ENCODE assay signal across 8 cellular contexts in genomic region chr2:43343573-43344304, GRCh38.
A peak's percentile ranks its signal among the peaks of the same experiment; 100 is the strongest.
DNase-seq lines count a peak whose midpoint lies in the region; ATAC-seq and TF ChIP-seq lines count a peak whose summit lies in the region.
"Had no signal": no experiment of that assay in that cellular context is flagged by ENCODE, and none has a peak within 500 bp of the region (broad histone marks: within the 10 kb centered on the region; RNA-seq: fewer than 3 reads in every experiment).

No MANE protein-coding gene starts in this region.

- intact Hi-C loops in PC-3 (cut with micrococcal nuclease): loop anchor here (5.0 kb wide), 1 partner anchor 51 kb away; no protein-coding TSS in a partner anchor

- no peak overlapping the region for H3K56ac ChIP-seq in mesendoderm (ENCODE audit: low read length)

- CTCF ChIA-PET in PC-3 (lab: Charles Lee): no interaction called here
- CTCF ChIA-PET in activated CD8-positive, alpha-beta T cell treated with anti-CD3 and anti-CD28 coated beads, Interleukin-2, amount 10 ng/mL, durations not matched to agents 7 days and 5 days (lab: Charles Lee): no interaction called here
- CTCF ChIA-PET in activated CD4-positive, alpha-beta T cell treated with anti-CD3 and anti-CD28 coated beads, Interleukin-2, amount 10 ng/mL, durations not matched to agents 7 days and 5 days (lab: Charles Lee): no interaction called here

- no peak overlapping the region for H4K8ac ChIP-seq in mesendoderm (ENCODE audit: low read depth, low read length)

- H3K4me2 ChIP-seq in PC-3 (ENCODE audit: low read length): no peak overlapping the region
- H3K4me2 ChIP-seq in mesendoderm (ENCODE audit: low read length): no peak overlapping the region

- H3F3A ChIP-seq in PC-3 (ENCODE audit: low read length, unreplicated experiment): peaks cover 5% of the 10 kb centered on the region

- WGBS in mesendoderm (ENCODE audit: extremely low coverage, insufficient coverage, low lambda C conversion rate): no CpG with 5 or more reads among the region's 5 CpGs
- 52 to 57% methylated on average over 5 of the region's 5 CpGs for WGBS in upper lobe of left lung, 2 donors

- no peak overlapping the region for H3K18ac ChIP-seq in mesendoderm (ENCODE audit: low read length)

- H3K9me2 ChIP-seq in PC-3 (replicated peaks; ENCODE audit: low read length): no peaks in the 10 kb centered on the region

- H4K5ac ChIP-seq in mesendoderm (ENCODE audit: low read length): no peak overlapping the region

- H2BK5ac ChIP-seq in mesendoderm (ENCODE audit: low read length): no peak overlapping the region

- H3K9me3 Mint-ChIP-seq in activated CD8-positive, alpha-beta T cell treated with anti-CD3 and anti-CD28 coated beads, Interleukin-2, amount 10 ng/mL, durations not matched to agents 7 days and 5 days (ENCODE audit: insufficient read depth): no peaks in the 10 kb centered on the region
- H3K9me3 Mint-ChIP-seq in activated CD4-positive, alpha-beta T cell treated with anti-CD3 and anti-CD28 coated beads, Interleukin-2, amount 10 ng/mL, durations not matched to agents 7 days and 5 days: no peaks in the 10 kb centered on the region
- H3K9me3 Mint-ChIP-seq: activated naive CD4-positive, alpha-beta T cell treated with anti-CD3 and anti-CD28 coated beads for 36 hours had no signal

- no peaks in the 10 kb centered on the region for H3K36me3 ChIP-seq in PC-3 (ENCODE audit: low read depth, low read length)
- no peaks in the 10 kb centered on the region for H3K36me3 ChIP-seq in mesendoderm (ENCODE audit: control insufficient read depth, insufficient read depth, low read length)
- no peaks in the 10 kb centered on the region for H3K36me3 ChIP-seq in upper lobe of left lung

- no peak overlapping the region for H2AK5ac ChIP-seq in mesendoderm (ENCODE audit: low read length)

- no peaks in the 10 kb centered on the region for H4K20me1 ChIP-seq in PC-3 (ENCODE audit: low read length)

- TF ChIP-seq EP300 in upper lobe of left lung (IDR thresholded peaks at IDR 0.05): no peak

- H3K79me2 ChIP-seq in PC-3 (ENCODE audit: low read length): no peaks in the 10 kb centered on the region
- no peaks in the 10 kb centered on the region for H3K79me2 ChIP-seq in mesendoderm (ENCODE audit: control insufficient read depth, insufficient read depth, low read length)

- no peak overlapping the region for H2BK120ac ChIP-seq in mesendoderm (ENCODE audit: low read depth, low read length)

- no peak overlapping the region for H3K4me3 Mint-ChIP-seq in activated CD8-positive, alpha-beta T cell treated with anti-CD3 and anti-CD28 coated beads, Interleukin-2, amount 10 ng/mL, durations not matched to agents 7 days and 5 days
- no peak overlapping the region for H3K4me3 Mint-ChIP-seq in activated CD4-positive, alpha-beta T cell treated with anti-CD3 and anti-CD28 coated beads, Interleukin-2, amount 10 ng/mL, durations not matched to agents 7 days and 5 days
- H3K4me3 Mint-ChIP-seq: activated naive CD4-positive, alpha-beta T cell treated with anti-CD3 and anti-CD28 coated beads for 36 hours had no signal

- H3K9ac ChIP-seq in PC-3 (ENCODE audit: low read length) (no peak overlapping the region), mesendoderm (ENCODE audit: low read length) (no peak overlapping the region)

- H3K27me3 ChIP-seq in PC-3 (ENCODE audit: low read length) (no peaks in the 10 kb centered on the region), mesendoderm (ENCODE audit: insufficient read depth, low read length, poor library complexity) (no peaks in the 10 kb centered on the region), upper lobe of left lung (no peaks in the 10 kb centered on the region)

- H3K36me3 Mint-ChIP-seq in activated CD8-positive, alpha-beta T cell treated with anti-CD3 and anti-CD28 coated beads, Interleukin-2, amount 10 ng/mL, durations not matched to agents 7 days and 5 days (ENCODE audit: low read depth): peaks cover 4% of the 10 kb centered on the region
- peaks cover 2% of the 10 kb centered on the region for H3K36me3 Mint-ChIP-seq in activated CD4-positive, alpha-beta T cell treated with anti-CD3 and anti-CD28 coated beads, Interleukin-2, amount 10 ng/mL, durations not matched to agents 7 days and 5 days (ENCODE audit: low read depth)

- H3K4me1 ChIP-seq in PC-3 (ENCODE audit: insufficient read depth, low read length) (peaks cover 23% of the 10 kb centered on the region), mesendoderm (ENCODE audit: control insufficient read depth, low read depth, low read length) (peaks cover 20% of the 10 kb centered on the region), upper lobe of left lung (peaks cover 28 to 39% (median 36%) of the 10 kb centered on the region in 4 donors)

- POLR2A ChIA-PET in PC-3 (lab: Charles Lee; ENCODE audit: unreplicated experiment): no interaction called here
- POLR2A ChIA-PET in activated CD8-positive, alpha-beta T cell treated with anti-CD3 and anti-CD28 coated beads, Interleukin-2, amount 10 ng/mL, durations not matched to agents 7 days and 5 days (lab: Charles Lee): no interaction called here
- POLR2A ChIA-PET in activated CD4-positive, alpha-beta T cell treated with anti-CD3 and anti-CD28 coated beads, Interleukin-2, amount 10 ng/mL, durations not matched to agents 7 days and 5 days (lab: Charles Lee): no interaction called here

- TSS peak; percentile 20 for BruUV-seq in PC-3 (replicated peaks; lab: Mats Ljungman, UMichigan)

- no peak overlapping the region for H3K23ac ChIP-seq in mesendoderm (ENCODE audit: low read length)

- H2BK15ac ChIP-seq in mesendoderm (replicated peaks; ENCODE audit: low read depth): no peak overlapping the region

- no peaks in the 10 kb centered on the region for H3K27me3 Mint-ChIP-seq in activated CD8-positive, alpha-beta T cell treated with anti-CD3 and anti-CD28 coated beads, Interleukin-2, amount 10 ng/mL, durations not matched to agents 7 days and 5 days (ENCODE audit: low read depth)
- H3K27me3 Mint-ChIP-seq in activated CD4-positive, alpha-beta T cell treated with anti-CD3 and anti-CD28 coated beads, Interleukin-2, amount 10 ng/mL, durations not matched to agents 7 days and 5 days: no peaks in the 10 kb centered on the region

- no peak for ATAC-seq in PC-3
- peak in 1 of 2 donors; percentile 74 for ATAC-seq in upper lobe of left lung (ENCODE audit: low FRiP score in 2 of 2)
- no peak for ATAC-seq in activated CD8-positive, alpha-beta T cell treated with anti-CD3 and anti-CD28 coated beads, Interleukin-2, amount 10 ng/mL, durations not matched to agents 7 days and 5 days

- no peaks in the 10 kb centered on the region for H3K4me1 Mint-ChIP-seq in activated CD8-positive, alpha-beta T cell treated with anti-CD3 and anti-CD28 coated beads, Interleukin-2, amount 10 ng/mL, durations not matched to agents 7 days and 5 days (ENCODE audit: low read depth)
- peaks cover 2% of the 10 kb centered on the region for H3K4me1 Mint-ChIP-seq in activated CD4-positive, alpha-beta T cell treated with anti-CD3 and anti-CD28 coated beads, Interleukin-2, amount 10 ng/mL, durations not matched to agents 7 days and 5 days

- no peak overlapping the region for H3K4ac ChIP-seq in mesendoderm (ENCODE audit: low read depth, low read length)

- H3K4me3 ChIP-seq in PC-3 (ENCODE audit: low read length) (no peak overlapping the region), mesendoderm (ENCODE audit: low read length) (no peak overlapping the region), upper lobe of left lung (no peak overlapping the region)

- TF ChIP-seq CTCF in PC-3 (conservative IDR thresholded peaks at IDR 0.05; ENCODE audit: low read depth, low read length) (no peak), upper lobe of left lung (IDR thresholded peaks at IDR 0.05) (no peak)

- no peak overlapping the region for H3K27ac ChIP-seq in PC-3 (ENCODE audit: low read length)
- no peak overlapping the region for H3K27ac ChIP-seq in epithelial cell of prostate
- H3K27ac ChIP-seq in mesendoderm (ENCODE audit: low read depth, low read length): no peak overlapping the region
- H3K27ac ChIP-seq in upper lobe of left lung: peak overlapping the region in 3 of 4 donors; percentile 48 to 74 (median 59)

- H3K79me1 ChIP-seq in mesendoderm (ENCODE audit: low read length): no peaks in the 10 kb centered on the region

- H3K27ac Mint-ChIP-seq in activated CD8-positive, alpha-beta T cell treated with anti-CD3 and anti-CD28 coated beads, Interleukin-2, amount 10 ng/mL, durations not matched to agents 7 days and 5 days: no peak overlapping the region
- H3K27ac Mint-ChIP-seq in activated CD4-positive, alpha-beta T cell treated with anti-CD3 and anti-CD28 coated beads, Interleukin-2, amount 10 ng/mL, durations not matched to agents 7 days and 5 days: no peak overlapping the region
- H3K27ac Mint-ChIP-seq: activated naive CD4-positive, alpha-beta T cell treated with anti-CD3 and anti-CD28 coated beads for 36 hours had no signal

- H2AFZ ChIP-seq in PC-3 (ENCODE audit: low read length): no peak overlapping the region

- DNase-seq in PC-3 (no peak), epithelial cell of prostate (ENCODE audit: low read depth, low spot score) (peak; percentile 14), mesendoderm (peak; percentile 26), upper lobe of left lung (peak in 1 of 2 donors; percentile 75), NCI-H2227 treated with DMSO at 0.1 percent for 48 hours (lab: John Stamatoyannopoulos, UW) (no peak)
- DNase-seq in activated CD8-positive, alpha-beta T cell treated with anti-CD3 and anti-CD28 coated beads, Interleukin-2, amount 10 ng/mL, durations not matched to agents 7 days and 5 days: no peak
- no peak for DNase-seq in activated CD4-positive, alpha-beta T cell treated with anti-CD3 and anti-CD28 coated beads, Interleukin-2, amount 10 ng/mL, durations not matched to agents 7 days and 5 days
- DNase-seq: activated naive CD4-positive, alpha-beta T cell treated with anti-CD3 and anti-CD28 coated beads for 36 hours had no signal

- H3K9me3 ChIP-seq in PC-3 (ENCODE audit: low read length): no peaks in the 10 kb centered on the region
- H3K9me3 ChIP-seq in upper lobe of left lung: no peaks in the 10 kb centered on the region

- TF ChIP-seq POLR2A in upper lobe of left lung (IDR thresholded peaks at IDR 0.05): no peak

Comparison
In these comparisons a context has a peak if more than half of its experiments do, and no peak if none do; other contexts are left out.
1. DNase-seq: peak in epithelial cell of prostate (single experiment) and mesendoderm (single experiment); none in PC-3 (single experiment), activated CD8-positive, alpha-beta T cell treated with anti-CD3 and anti-CD28 coated beads, Interleukin-2, amount 10 ng/mL, durations not matched to agents 7 days and 5 days (single experiment), activated CD4-positive, alpha-beta T cell treated with anti-CD3 and anti-CD28 coated beads, Interleukin-2, amount 10 ng/mL, durations not matched to agents 7 days and 5 days (single experiment) and NCI-H2227 treated with DMSO at 0.1 percent for 48 hours (single experiment).
2. H3K27ac ChIP-seq: peak in upper lobe of left lung (3 of 4); none in PC-3 (single experiment), epithelial cell of prostate (single experiment) and mesendoderm (single experiment).